ENCODE assay signal across 13 cellular contexts in the genomic region with DNA sequence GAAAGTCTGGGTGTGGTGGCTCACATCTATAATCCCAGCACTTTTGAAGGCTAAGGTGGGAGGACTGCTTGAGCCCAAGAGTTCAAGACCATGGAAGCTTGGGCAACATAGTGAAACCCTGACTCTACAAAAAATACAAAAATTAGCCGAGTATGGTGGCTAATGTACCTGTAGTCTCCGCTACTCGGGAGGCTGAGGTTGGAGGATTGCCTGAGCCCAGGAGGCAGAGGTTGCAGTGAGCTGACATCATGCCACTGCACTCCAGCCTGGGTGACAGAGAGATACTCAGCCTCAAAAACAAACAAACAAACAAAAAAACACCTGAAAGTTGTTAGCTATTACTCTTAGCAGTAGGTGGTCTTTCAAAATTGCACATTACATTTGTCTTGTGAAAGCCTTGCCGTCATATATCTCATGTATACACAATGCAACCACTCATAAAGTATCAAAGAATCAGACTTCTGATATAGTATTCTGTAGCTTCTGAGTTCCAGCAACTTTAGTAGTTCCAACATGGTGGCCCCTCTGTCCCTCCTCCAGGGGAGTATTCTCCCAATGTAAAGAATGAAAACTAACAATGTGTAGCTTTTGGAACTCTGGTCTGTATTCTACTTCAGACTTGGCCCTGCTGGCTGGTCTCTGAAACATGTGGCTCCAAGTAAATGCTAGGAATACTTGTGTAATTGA.
DNase-seq lines count a peak whose midpoint lies in the region; ATAC-seq, FAIRE-seq and TF ChIP-seq lines count a peak whose summit lies in the region.
"Had no signal": no experiment of that assay in that cellular context is flagged by ENCODE, and none has a peak within 500 bp of the region (broad histone marks: within the 10 kb centered on the region; RNA-seq: fewer than 3 reads in every experiment).

No MANE protein-coding gene starts in this region.

- H3K4me3 ChIP-seq in endothelial cell of umbilical vein (replicated peaks in 1 of 3; ENCODE audit: insufficient read depth in 1 of 3, low read depth in 1 of 3, low read length in 3 of 3) = no peak overlapping the region
- H3K4me3 ChIP-seq in psoas muscle = no peak overlapping the region
- H3K4me3 ChIP-seq: colonic mucosa, SJSA1, suprapubic skin had no signal

- H3K4me1 ChIP-seq in endothelial cell of umbilical vein (ENCODE audit: control insufficient read depth, extremely low read depth, insufficient read depth, low read length) = peaks cover 4% of the 10 kb centered on the region
- no peaks in the 10 kb centered on the region for H3K4me1 ChIP-seq in psoas muscle
- H3K4me1 ChIP-seq: colonic mucosa, SJSA1, suprapubic skin had no signal

- intact Hi-C loops in endothelial cell of umbilical vein (cut with micrococcal nuclease) (no loop called here), psoas muscle (cut with DNase I) (no loop called here)

- H3K27me3 ChIP-seq in endothelial cell of umbilical vein (ENCODE audit: control insufficient read depth in 2 of 2, insufficient read depth in 2 of 2, low read length in 2 of 2) = no peaks in the 10 kb centered on the region
- peaks cover 0 to 2% (median 0%) of the 10 kb centered on the region in 3 donors for H3K27me3 ChIP-seq in psoas muscle (ENCODE audit: insufficient read depth in 3 of 3, low read length in 2 of 3)
- H3K27me3 ChIP-seq: colonic mucosa, SJSA1, suprapubic skin had no signal

- POLR2A ChIA-PET in endothelial cell of umbilical vein (lab: Charles Lee) = interaction anchor here (1.0 kb wide), 1 partner anchor 101 kb away, joined by 3 read pairs; a partner anchor contains a TSS

- no peak overlapping the region for H2AFZ ChIP-seq in endothelial cell of umbilical vein (ENCODE audit: low read depth, low read length)

- peak; percentile 5 for DNase-seq in GM20000 (ENCODE audit: low spot score)
- DNase-seq in endothelial cell of umbilical vein (ENCODE audit: low read depth, low spot score) = no peak
- no peak for DNase-seq in NCI-H1105 treated with DMSO at 0.1 percent for 48 hours (lab: John Stamatoyannopoulos, UW)
- DNase-seq in psoas muscle = no peak
- DNase-seq: colonic mucosa, COR-L47, NCI-H524 treated with DMSO at 0.1 percent for 48 hours had no signal

- no TSS peak for BruUV-seq in endothelial cell of umbilical vein (replicated peaks; lab: Mats Ljungman, UMichigan)

- CTCF ChIA-PET in endothelial cell of umbilical vein (lab: Charles Lee) = no interaction called here

- H3K9me3 ChIP-seq in endothelial cell of umbilical vein (replicated peaks; ENCODE audit: control insufficient read depth, insufficient read depth, low read length) (no peaks in the 10 kb centered on the region), psoas muscle (no peaks in the 10 kb centered on the region)
- H3K9me3 ChIP-seq: colonic mucosa, SJSA1, suprapubic skin had no signal

- 88 to 90% (median 89%) methylated on average over 4 of the region's 4 CpGs for WGBS in psoas muscle, 3 donors

- H3K9me1 ChIP-seq in endothelial cell of umbilical vein (replicated peaks; ENCODE audit: control insufficient read depth, extremely low read depth, insufficient read depth, low read length) = no peaks in the 10 kb centered on the region

- TF ChIP-seq POLR2A in endothelial cell of umbilical vein (IDR thresholded peaks at IDR 0.05; ENCODE audit: low read depth, low read length) = no peak

- dilution Hi-C loops in endothelial cell of umbilical vein (cut with MboI; ENCODE audit: extremely low pct_ligation_motif_present, low sequenced_read_pairs) = no loop called here

- H3K36me3 ChIP-seq in endothelial cell of umbilical vein (ENCODE audit: control insufficient read depth in 2 of 2, extremely low read depth in 1 of 2, insufficient read depth in 2 of 2, low read length in 2 of 2) (no peaks in the 10 kb centered on the region), psoas muscle (ENCODE audit: insufficient read depth in 1 of 2, low read depth in 1 of 2) (no peaks in the 10 kb centered on the region)
- H3K36me3 ChIP-seq: colonic mucosa, SJSA1, suprapubic skin had no signal

- no peaks in the 10 kb centered on the region for H3K79me2 ChIP-seq in endothelial cell of umbilical vein (ENCODE audit: control insufficient read depth, insufficient read depth, low read length)

- H3K9ac ChIP-seq in endothelial cell of umbilical vein (replicated peaks; ENCODE audit: extremely low read depth, insufficient read depth, low read length) = no peak overlapping the region

- no peak overlapping the region for H3K27ac ChIP-seq in endothelial cell of umbilical vein (ENCODE audit: insufficient read depth, low read depth, low read length)
- no peak overlapping the region for H3K27ac ChIP-seq in psoas muscle
- H3K27ac ChIP-seq: colonic mucosa, SJSA1, suprapubic skin had no signal

- ATAC-seq in GM18502 (IDR thresholded peaks at IDR 0.05; ENCODE audit: poor library complexity, unreplicated experiment) = peak; percentile 17
- peak; percentile 2 for ATAC-seq in HG03442 (IDR thresholded peaks at IDR 0.05; ENCODE audit: unreplicated experiment)
- no peak for ATAC-seq in HG03342 (IDR thresholded peaks at IDR 0.05; ENCODE audit: unreplicated experiment)
- ATAC-seq in psoas muscle = no peak
- ATAC-seq: sciatic nerve had no signal

- TF ChIP-seq CTCF in GM20000 (IDR thresholded peaks at IDR 0.05; ENCODE audit: extremely low read depth, missing control alignments) (no peak), endothelial cell of umbilical vein (IDR thresholded peaks at IDR 0.05; ENCODE audit: extremely low read depth in 1 of 2, insufficient read depth in 1 of 2, low read depth in 1 of 2, low read length in 2 of 2) (no peak), psoas muscle (IDR thresholded peaks at IDR 0.05) (no peak)

- no peak overlapping the region for H3K4me2 ChIP-seq in endothelial cell of umbilical vein (ENCODE audit: insufficient read depth, low read length)

- no peaks in the 10 kb centered on the region for H4K20me1 ChIP-seq in endothelial cell of umbilical vein (replicated peaks; ENCODE audit: control insufficient read depth, extremely low read depth, insufficient read depth, low read length)

- peak; percentile 21 for FAIRE-seq in endothelial cell of umbilical vein (lab: Jason Lieb, UNC)

TF ChIP-seq in endothelial cell of umbilical vein, 7 proteins besides CTCF, POLR2A, EP300 and RAD21:
- TF ChIP-seq EZH2 (IDR thresholded peaks at IDR 0.05; ENCODE audit: borderline replicate concordance, low read depth, low read length, severe bottlenecking) (no peak), MYC (IDR thresholded peaks at IDR 0.05; ENCODE audit: low read depth, low read length) (no peak), FOS (IDR thresholded peaks at IDR 0.05; ENCODE audit: borderline replicate concordance, insufficient read depth, low read length) (no peak)
- TF ChIP-seq, protein P1, sequence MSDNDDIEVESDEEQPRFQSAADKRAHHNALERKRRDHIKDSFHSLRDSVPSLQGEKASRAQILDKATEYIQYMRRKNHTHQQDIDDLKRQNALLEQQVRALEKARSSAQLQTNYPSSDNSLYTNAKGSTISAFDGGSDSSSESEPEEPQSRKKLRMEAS (IDR thresholded peaks at IDR 0.05; ENCODE audit: insufficient read depth, insufficient read length) = no peak

Comparison
In these comparisons a context has a peak if more than half of its experiments do, and no peak if none do; other contexts are left out.
1. ATAC-seq: peak in GM18502 (single experiment) and HG03442 (single experiment); none in HG03342 (single experiment) and psoas muscle (0 of 4).